In the genomic region with DNA sequence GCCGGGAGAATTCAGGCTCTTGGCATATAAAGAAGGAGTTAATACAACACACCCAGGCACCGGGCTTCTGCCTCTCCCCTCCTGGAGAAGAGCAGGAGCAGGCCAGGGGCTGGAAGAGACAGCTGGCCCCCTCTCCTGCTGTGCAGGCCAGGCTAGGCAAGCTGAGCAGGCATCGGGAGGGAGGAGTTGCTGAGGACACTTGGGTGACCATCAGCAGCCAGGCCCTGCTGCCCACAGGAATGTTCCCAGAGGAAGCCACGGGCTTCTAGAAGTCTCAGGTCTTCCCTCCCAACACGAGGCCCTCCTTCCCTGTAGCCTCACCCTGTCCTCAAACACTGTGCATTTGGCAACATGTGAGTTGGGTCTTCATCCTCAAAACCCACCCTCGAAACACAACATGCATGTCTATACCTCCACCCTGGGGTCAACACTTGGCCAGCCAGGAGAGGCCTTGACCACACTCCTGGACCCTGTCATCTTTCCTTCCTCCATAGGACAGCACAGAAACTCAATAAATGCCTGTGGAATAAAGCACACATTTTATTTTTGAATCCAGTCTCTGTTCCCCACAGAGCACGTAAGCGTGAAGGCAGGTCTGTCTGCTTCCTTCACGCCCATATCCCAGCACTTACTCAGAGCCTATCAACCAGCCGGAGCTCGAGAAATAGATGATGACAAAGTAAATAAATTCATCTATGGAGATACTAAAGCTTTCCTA, we compare ENCODE assay signal across 20 cellular contexts.
DNase-seq lines count a peak whose midpoint lies in the region; ATAC-seq and TF ChIP-seq lines count a peak whose summit lies in the region.
"Had no signal": no experiment of that assay in that cellular context is flagged by ENCODE, and none has a peak within 500 bp of the region (broad histone marks: within the 10 kb centered on the region; RNA-seq: fewer than 3 reads in every experiment).

No MANE protein-coding gene starts in this region.

- no peaks in the 10 kb centered on the region for H3K79me2 ChIP-seq in GM23248 (ENCODE audit: insufficient read depth)

- H3F3A ChIP-seq in GM23248 (ENCODE audit: insufficient read depth) = peaks cover 17% of the 10 kb centered on the region; the same call in 1 of the 2 replicates

- peak overlapping the region; percentile 64 for H3K9ac ChIP-seq in GM23248
- no peak overlapping the region for H3K9ac ChIP-seq in skeletal muscle tissue (ENCODE audit: low read depth in 1 of 3, low read length in 3 of 3)

- H3K27me3 Mint-ChIP-seq in glutamatergic neuron (ENCODE audit: unreplicated experiment) = no peaks in the 10 kb centered on the region
- H3K27me3 Mint-ChIP-seq: activated naive CD8-positive, alpha-beta T cell treated with anti-CD3 and anti-CD28 coated beads for 36 hours; T-helper 17 cell had no signal

- in situ Hi-C loops in GM23248 (cut with MboI) = no loop called here

- H3K4me2 ChIP-seq in GM23248 (ENCODE audit: unreplicated experiment) = peak overlapping the region; percentile 64

- H3K9me3 ChIP-seq in GM23248 (ENCODE audit: low read depth) (no peaks in the 10 kb centered on the region), heart right ventricle (peaks cover 0 to 23% (median 0%) of the 10 kb centered on the region in 11 donors), skeletal muscle tissue (ENCODE audit: control insufficient read depth in 3 of 3, low read length in 3 of 3) (peaks cover 0 to 4% (median 0%) of the 10 kb centered on the region in 3 donors)

- 22 to 24% methylated on average over 11 of the region's 11 CpGs for WGBS in GM23248 (ENCODE audit: low coverage in 1 of 2, low lambda C conversion rate in 2 of 2, missing lambda C conversion rate in 2 of 2), 2 experiments
- 68 to 73% methylated on average over 11 of the region's 11 CpGs for WGBS in heart right ventricle, 2 donors

- intact Hi-C loops in heart right ventricle (cut with DNase I) = no loop called here

- ATAC-seq in heart right ventricle = peak; percentile 38 to 68 (median 54)
- ATAC-seq in GM21619 (IDR thresholded peaks at IDR 0.05; ENCODE audit: unreplicated experiment) = no peak
- ATAC-seq in HG03045 (IDR thresholded peaks at IDR 0.05; ENCODE audit: unreplicated experiment) = no peak
- ATAC-seq: T-helper 17 cell had no signal

- peak overlapping the region; percentile 82 for H3K27ac ChIP-seq in GM23248
- H3K27ac ChIP-seq in heart right ventricle = peak overlapping the region in 8 of 10 donors; percentile 17 to 64 (median 50)
- peak overlapping the region; percentile 4 for H3K27ac ChIP-seq in skeletal muscle tissue (ENCODE audit: low read depth, low read length)

- H3K4me3 ChIP-seq in GM23248 (peak overlapping the region; percentile 45), heart right ventricle (no peak overlapping the region), skeletal muscle tissue (ENCODE audit: low read length in 3 of 3) (no peak overlapping the region)
- H3K4me3 ChIP-seq: MG63, skin epidermis had no signal

- no peak overlapping the region for H3K27ac Mint-ChIP-seq in glutamatergic neuron (ENCODE audit: unreplicated experiment)
- H3K27ac Mint-ChIP-seq: activated naive CD8-positive, alpha-beta T cell treated with anti-CD3 and anti-CD28 coated beads for 36 hours; B cell; stimulated activated naive CD8-positive, alpha-beta T cell treated with anti-CD3 and anti-CD28 coated beads, Interleukin-15, Interleukin-2, amounts not matched to agents 100 ng/mL and 50 ng/mL, for 24 hours; T-helper 17 cell had no signal

- DNase-seq in GM23248 (peak; percentile 83), astrocyte of the hippocampus (ENCODE audit: low read depth, low spot score) (peak; percentile 48), heart right ventricle (no peak), glutamatergic neuron (no peak), putamen (ENCODE audit: low spot score) (no peak)
- DNase-seq: activated CD4-positive, CD25-positive, alpha-beta regulatory T cell treated with anti-CD3 and anti-CD28 coated beads, Interleukin-2, amount 50 U/mL, for 72 hours; activated naive CD8-positive, alpha-beta T cell treated with anti-CD3 and anti-CD28 coated beads for 36 hours; DMS 273 treated with DMSO at 0.1 percent for 48 hours; erythroblast; MG63; NCI-H2081; NCI-H774; T-helper 17 cell had no signal

- peaks cover 23% of the 10 kb centered on the region for H3K4me1 ChIP-seq in GM23248 (ENCODE audit: insufficient read depth)
- H3K4me1 ChIP-seq in heart right ventricle = peaks cover 0 to 19% (median 7%) of the 10 kb centered on the region in 9 donors
- peaks cover 12 to 13% (median 12%) of the 10 kb centered on the region in 3 donors for H3K4me1 ChIP-seq in skeletal muscle tissue (ENCODE audit: control insufficient read depth in 3 of 3, insufficient read depth in 3 of 3, low read length in 3 of 3)

- no peak for TF ChIP-seq CTCF in heart right ventricle (IDR thresholded peaks at IDR 0.05)
- TF ChIP-seq CTCF in glutamatergic neuron (IDR thresholded peaks at IDR 0.05; ENCODE audit: partially characterized antibody, unreplicated experiment) = no peak

- H3K36me3 ChIP-seq in GM23248 (ENCODE audit: low read depth) (no peaks in the 10 kb centered on the region), heart right ventricle (no peaks in the 10 kb centered on the region), skeletal muscle tissue (ENCODE audit: control insufficient read depth in 3 of 3, insufficient read depth in 3 of 3, low read length in 3 of 3) (no peaks in the 10 kb centered on the region)
- H3K36me3 ChIP-seq: MG63 had no signal

- peak overlapping the region; percentile 78 for H2AFZ ChIP-seq in GM23248

- peaks cover under 1% of the 10 kb centered on the region for H3K4me1 Mint-ChIP-seq in glutamatergic neuron (ENCODE audit: low read depth, unreplicated experiment)
- H3K4me1 Mint-ChIP-seq: activated naive CD8-positive, alpha-beta T cell treated with anti-CD3 and anti-CD28 coated beads for 36 hours; T-helper 17 cell had no signal

- no peak overlapping the region for H3K4me3 Mint-ChIP-seq in glutamatergic neuron (ENCODE audit: unreplicated experiment)
- H3K4me3 Mint-ChIP-seq: activated naive CD8-positive, alpha-beta T cell treated with anti-CD3 and anti-CD28 coated beads for 36 hours; B cell; nephron; stimulated activated naive CD8-positive, alpha-beta T cell treated with anti-CD3 and anti-CD28 coated beads, Interleukin-15, Interleukin-2, amounts not matched to agents 100 ng/mL and 50 ng/mL, for 24 hours; T-helper 17 cell had no signal

- H3K27me3 ChIP-seq in GM23248 (replicated peaks; ENCODE audit: insufficient read depth) = no peaks in the 10 kb centered on the region
- H3K27me3 ChIP-seq in heart right ventricle = no peaks in the 10 kb centered on the region
- H3K27me3 ChIP-seq in skeletal muscle tissue (ENCODE audit: control insufficient read depth in 3 of 3, insufficient read depth in 3 of 3, low read length in 3 of 3) = no peaks in the 10 kb centered on the region
- H3K27me3 ChIP-seq: MG63 had no signal

- H3K9me2 ChIP-seq in GM23248 (ENCODE audit: insufficient read depth) = no peaks in the 10 kb centered on the region

- H3K36me3 Mint-ChIP-seq in glutamatergic neuron (ENCODE audit: unreplicated experiment) = peaks cover 5% of the 10 kb centered on the region

- peaks cover 4% of the 10 kb centered on the region for H3K9me3 Mint-ChIP-seq in glutamatergic neuron (ENCODE audit: unreplicated experiment)

- no peaks in the 10 kb centered on the region for H4K20me1 ChIP-seq in GM23248 (ENCODE audit: insufficient read depth)

Comparison
In these comparisons a context has a peak if more than half of its experiments do, and no peak if none do; other contexts are left out.
1. DNase-seq: peak in GM23248 (single experiment) and astrocyte of the hippocampus (single experiment); none in heart right ventricle (0 of 2), glutamatergic neuron (single experiment) and putamen (single experiment).
2. H3K27ac ChIP-seq: peak in every context shown above with its lines; median percentile 82 in GM23248; 50 in heart right ventricle; 4 in skeletal muscle tissue.
3. ATAC-seq: peak in heart right ventricle (8 of 8); none in GM21619 (single experiment) and HG03045 (single experiment).